ENCODE assay signal across 1 cellular context in genomic region chr6:135568366-135568765, GRCh38.
TF ChIP-seq lines count a peak whose summit lies in the region.

No MANE protein-coding gene starts in this region.

TF ChIP-seq in HepG2, 621 proteins besides CTCF, POLR2A, EP300 and RAD21 (continued from another document):
- no peak for TF ChIP-seq ZBTB43 (CRISPR knock-in tag; conservative IDR thresholded peaks at IDR 0.05)
- TF ChIP-seq, protein P1, sequence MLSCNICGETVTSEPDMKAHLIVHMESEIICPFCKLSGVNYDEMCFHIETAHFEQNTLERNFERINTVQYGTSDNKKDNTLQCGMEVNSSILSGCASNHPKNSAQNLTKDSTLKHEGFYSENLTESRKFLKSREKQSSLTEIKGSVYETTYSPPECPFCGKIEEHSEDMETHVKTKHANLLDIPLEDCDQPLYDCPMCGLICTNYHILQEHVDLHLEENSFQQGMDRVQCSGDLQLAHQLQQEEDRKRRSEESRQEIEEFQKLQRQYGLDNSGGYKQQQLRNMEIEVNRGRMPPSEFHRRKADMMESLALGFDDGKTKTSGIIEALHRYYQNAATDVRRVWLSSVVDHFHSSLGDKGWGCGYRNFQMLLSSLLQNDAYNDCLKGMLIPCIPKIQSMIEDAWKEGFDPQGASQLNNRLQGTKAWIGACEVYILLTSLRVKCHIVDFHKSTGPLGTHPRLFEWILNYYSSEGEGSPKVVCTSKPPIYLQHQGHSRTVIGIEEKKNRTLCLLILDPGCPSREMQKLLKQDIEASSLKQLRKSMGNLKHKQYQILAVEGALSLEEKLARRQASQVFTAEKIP (CRISPR knock-in tag; IDR thresholded peaks at IDR 0.05; ENCODE audit: borderline replicate concordance), result no peak
- no peak for TF ChIP-seq ZNF253 (CRISPR knock-in tag; IDR thresholded peaks at IDR 0.05; ENCODE audit: borderline replicate concordance)
